Comparison of ENCODE assay signal across 26 cellular contexts in genomic region chr9:34684145-34684544, GRCh38. TPM values are rescaled to one million over a fixed set of nuclear protein-coding genes. Genes with fewer than 3 reads are reported as not detected.
A peak's percentile ranks its signal among the peaks of the same experiment; 100 is the strongest.
DNase-seq lines count a peak whose midpoint lies in the region; ATAC-seq, FAIRE-seq and TF ChIP-seq lines count a peak whose summit lies in the region.
"Had no signal": no experiment of that assay in that cellular context is flagged by ENCODE, and none has a peak within 500 bp of the region (broad histone marks: within the 10 kb centered on the region; RNA-seq: fewer than 3 reads in every experiment).

No MANE protein-coding gene starts in this region.

- no peak overlapping the region for H3K27ac Mint-ChIP-seq in activated naive CD4-positive, alpha-beta T cell treated with anti-CD3 and anti-CD28 coated beads for 36 hours
- no peak overlapping the region for H3K27ac Mint-ChIP-seq in activated naive CD4-positive, alpha-beta T cell treated with anti-CD3 and anti-CD28 coated beads, Interleukin-2, amount 10 ng/mL, durations not matched to agents 7 days and 5 days
- H3K27ac Mint-ChIP-seq in T-helper 17 cell = no peak overlapping the region
- H3K27ac Mint-ChIP-seq: activated T-helper 2 cell treated with anti-CD3 and anti-CD28 coated beads, Interferon-gamma antibody, Interleukin-2, Interleukin-4, amounts not matched to agents 10 μg/mL and 5 μg/mL and 100 μg/mL, durations not matched to agents 14 hours and 24 hours and 36 hours; immature natural killer cell; T-helper 1 cell treated with Interleukin-12 subunit alpha and Interleukin-12 subunit beta and Interleukin-4 antibody, amounts not matched to agents 30 μg/mL and 1 μg/mL, for 36 hours had no signal

- intact Hi-C loops in activated naive CD4-positive, alpha-beta T cell treated with anti-CD3 and anti-CD28 coated beads for 36 hours (cut with micrococcal nuclease) = loop anchor here (1.0 kb wide), 2 partner anchors 20 to 38 kb away; partner anchors contain the start of gene GALT
- intact Hi-C loops in head of caudate nucleus (cut with DNase I) = no loop called here

- ATAC-seq in T-helper 17 cell (peak; percentile 50), HG03565 (IDR thresholded peaks at IDR 0.05; ENCODE audit: unreplicated experiment) (no peak)
- ATAC-seq: esophagus mucosa had no signal

- no peaks in the 10 kb centered on the region for H3K27me3 ChIP-seq in bronchial epithelial cell (ENCODE audit: control insufficient read depth, insufficient read depth, low read length)
- H3K27me3 ChIP-seq: neutrophil, upper lobe of left lung had no signal

- no peaks in the 10 kb centered on the region for H3K36me3 Mint-ChIP-seq in activated naive CD4-positive, alpha-beta T cell treated with anti-CD3 and anti-CD28 coated beads for 36 hours (ENCODE audit: low read depth)
- no peaks in the 10 kb centered on the region for H3K36me3 Mint-ChIP-seq in activated naive CD4-positive, alpha-beta T cell treated with anti-CD3 and anti-CD28 coated beads, Interleukin-2, amount 10 ng/mL, durations not matched to agents 7 days and 5 days
- no peaks in the 10 kb centered on the region for H3K36me3 Mint-ChIP-seq in T-helper 17 cell (ENCODE audit: low read depth)

- no peaks in the 10 kb centered on the region for H3K9me3 ChIP-seq in T-helper 17 cell (ENCODE audit: control insufficient read depth, low read length, poor library complexity, severe bottlenecking)
- H3K9me3 ChIP-seq: neutrophil, upper lobe of left lung had no signal

- peak; percentile 81 for FAIRE-seq in bronchial epithelial cell (lab: Jason Lieb, UNC)

- peak; percentile 75 for DNase-seq in activated naive CD4-positive, alpha-beta T cell treated with anti-CD3 and anti-CD28 coated beads for 36 hours
- no peak for DNase-seq in activated naive CD4-positive, alpha-beta T cell treated with anti-CD3 and anti-CD28 coated beads, Interleukin-2, amount 10 ng/mL, durations not matched to agents 7 days and 5 days
- DNase-seq in T-helper 17 cell (no peak), bronchial epithelial cell (ENCODE audit: low read depth) (no peak), head of caudate nucleus (no peak), glomerular visceral epithelial cell (ENCODE audit: extremely low spot score) (no peak)
- DNase-seq in stimulated activated CD8-positive, alpha-beta memory T cell treated with anti-CD3 and anti-CD28 coated beads, Interleukin-4, amount 100 ng/mL, for 48 hours = peak; percentile 51
- DNase-seq: amniotic stem cell, cortex of kidney, foreskin melanocyte, hippocampal formation, immature natural killer cell, mesenchymal stem cell, NCI-H1092, NCI-H187 treated with DMSO at 0.1 percent for 48 hours, NCI-H2227 treated with DMSO at 0.1 percent for 48 hours, NCI-H748 treated with DMSO at 0.1 percent for 48 hours, upper lobe of left lung had no signal

- no peak overlapping the region for H3K4me3 Mint-ChIP-seq in activated naive CD4-positive, alpha-beta T cell treated with anti-CD3 and anti-CD28 coated beads for 36 hours
- no peak overlapping the region for H3K4me3 Mint-ChIP-seq in activated naive CD4-positive, alpha-beta T cell treated with anti-CD3 and anti-CD28 coated beads, Interleukin-2, amount 10 ng/mL, durations not matched to agents 7 days and 5 days
- H3K4me3 Mint-ChIP-seq in T-helper 17 cell = no peak overlapping the region
- H3K4me3 Mint-ChIP-seq: immature natural killer cell; T-helper 1 cell treated with Interleukin-12 subunit alpha and Interleukin-12 subunit beta and Interleukin-4 antibody, amounts not matched to agents 30 μg/mL and 1 μg/mL, for 36 hours had no signal

- H3K4me3 ChIP-seq in bronchial epithelial cell (ENCODE audit: low read depth, low read length) = no peak overlapping the region
- H3K4me3 ChIP-seq: SK-N-MC, upper lobe of left lung had no signal

- no peaks in the 10 kb centered on the region for H3K27me3 Mint-ChIP-seq in activated naive CD4-positive, alpha-beta T cell treated with anti-CD3 and anti-CD28 coated beads for 36 hours (ENCODE audit: low read depth)
- H3K27me3 Mint-ChIP-seq in activated naive CD4-positive, alpha-beta T cell treated with anti-CD3 and anti-CD28 coated beads, Interleukin-2, amount 10 ng/mL, durations not matched to agents 7 days and 5 days = peaks cover 13% of the 10 kb centered on the region
- peaks cover 12% of the 10 kb centered on the region for H3K27me3 Mint-ChIP-seq in T-helper 17 cell

- H3K36me3 ChIP-seq in bronchial epithelial cell (ENCODE audit: control insufficient read depth, insufficient read depth, low read length) = peaks cover 2% of the 10 kb centered on the region

- TF ChIP-seq CTCF in bronchial epithelial cell (IDR thresholded peaks at IDR 0.05; ENCODE audit: insufficient read depth, low read length, severe bottlenecking) = no peak

- CTCF ChIA-PET in activated naive CD4-positive, alpha-beta T cell treated with anti-CD3 and anti-CD28 coated beads for 36 hours (lab: Charles Lee) = interaction anchor here (0.6 to 1.2 kb wide), 3 partner anchors 9 to 18 kb away, joined by 3 to 7 read pairs (median 6); no protein-coding TSS in a partner anchor
- CTCF ChIA-PET in activated naive CD4-positive, alpha-beta T cell treated with anti-CD3 and anti-CD28 coated beads, Interleukin-2, amount 10 ng/mL, durations not matched to agents 7 days and 5 days (lab: Charles Lee) = interaction anchor here (1.2 to 4.4 kb wide), 2 partner anchors 8 to 17 kb away, joined by 3 to 27 read pairs; no protein-coding TSS in a partner anchor

- no peaks in the 10 kb centered on the region for H3K9me3 Mint-ChIP-seq in activated naive CD4-positive, alpha-beta T cell treated with anti-CD3 and anti-CD28 coated beads for 36 hours
- H3K9me3 Mint-ChIP-seq in activated naive CD4-positive, alpha-beta T cell treated with anti-CD3 and anti-CD28 coated beads, Interleukin-2, amount 10 ng/mL, durations not matched to agents 7 days and 5 days = no peaks in the 10 kb centered on the region
- H3K9me3 Mint-ChIP-seq: activated T-helper 2 cell treated with anti-CD3 and anti-CD28 coated beads, Interferon-gamma antibody, Interleukin-2, Interleukin-4, amounts not matched to agents 10 μg/mL and 5 μg/mL and 100 μg/mL, durations not matched to agents 14 hours and 24 hours and 36 hours; immature natural killer cell; T-helper 1 cell treated with Interleukin-12 subunit alpha and Interleukin-12 subunit beta and Interleukin-4 antibody, amounts not matched to agents 30 μg/mL and 1 μg/mL, for 36 hours had no signal

- peaks cover 9% of the 10 kb centered on the region for H3K4me1 Mint-ChIP-seq in activated naive CD4-positive, alpha-beta T cell treated with anti-CD3 and anti-CD28 coated beads for 36 hours (ENCODE audit: low read depth)
- H3K4me1 Mint-ChIP-seq in activated naive CD4-positive, alpha-beta T cell treated with anti-CD3 and anti-CD28 coated beads, Interleukin-2, amount 10 ng/mL, durations not matched to agents 7 days and 5 days = no peaks in the 10 kb centered on the region
- peaks cover 8% of the 10 kb centered on the region for H3K4me1 Mint-ChIP-seq in T-helper 17 cell

RNA-seq across cellular contexts. Expression of gene CCL19, which starts 6.9 kb away (rescaled TPM):
- not detected for total RNA-seq in activated naive CD4-positive, alpha-beta T cell treated with anti-CD3 and anti-CD28 coated beads for 36 hours
- total RNA-seq in T-helper 17 cell (not detected), bronchial epithelial cell (not detected in 2 replicates)
- total RNA-seq: activated T-helper 2 cell treated with anti-CD3 and anti-CD28 coated beads, Interferon-gamma antibody, Interleukin-2, Interleukin-4, amounts not matched to agents 10 μg/mL and 5 μg/mL and 100 μg/mL, durations not matched to agents 14 hours and 24 hours and 36 hours; Daoy; myocyte had no signal

RNA-seq across cellular contexts. Expression of gene CCL27, which starts 21.7 kb away (rescaled TPM):
- under 1 TPM in 1 of 2 experiments, not detected in 1; 0.69 TPM for total RNA-seq in activated naive CD4-positive, alpha-beta T cell treated with anti-CD3 and anti-CD28 coated beads for 36 hours
- not detected for total RNA-seq in T-helper 17 cell
- 0.26 TPM in 1 of 2 replicates, not detected in the other for total RNA-seq in bronchial epithelial cell
- total RNA-seq: Daoy, myocyte had no signal

RNA-seq across cellular contexts. Expression of gene CCL21, which starts 25.8 kb away (rescaled TPM):
- not detected for total RNA-seq in activated naive CD4-positive, alpha-beta T cell treated with anti-CD3 and anti-CD28 coated beads for 36 hours
- not detected for total RNA-seq in T-helper 17 cell
- total RNA-seq in bronchial epithelial cell = not detected in 2 replicates
- total RNA-seq: activated T-helper 2 cell treated with anti-CD3 and anti-CD28 coated beads, Interferon-gamma antibody, Interleukin-2, Interleukin-4, amounts not matched to agents 10 μg/mL and 5 μg/mL and 100 μg/mL, durations not matched to agents 14 hours and 24 hours and 36 hours; Daoy; myocyte had no signal

RNA-seq across cellular contexts. Expression of gene IL11RA, which starts 32.2 kb away (rescaled TPM):
- total RNA-seq in activated naive CD4-positive, alpha-beta T cell treated with anti-CD3 and anti-CD28 coated beads for 36 hours = 10 to 100 TPM; 12.1 to 13.0 TPM
- total RNA-seq in T-helper 17 cell (100 to 1,000 TPM; 168 to 195 TPM), bronchial epithelial cell (0.79 and 1.0 TPM in 2 replicates)

RNA-seq across cellular contexts. Expression of gene GALT, which starts 37.7 kb away (rescaled TPM):
- 10 to 100 TPM; 42.0 to 44.6 TPM for total RNA-seq in activated naive CD4-positive, alpha-beta T cell treated with anti-CD3 and anti-CD28 coated beads for 36 hours
- 100 to 1,000 TPM; 155 to 208 TPM for total RNA-seq in T-helper 17 cell
- 11.3 and 13.6 TPM in 2 replicates for total RNA-seq in bronchial epithelial cell

Comparison
In these comparisons a context has a peak if more than half of its experiments do, and no peak if none do; other contexts are left out.
1. DNase-seq: peak in activated naive CD4-positive, alpha-beta T cell treated with anti-CD3 and anti-CD28 coated beads for 36 hours (single experiment) and stimulated activated CD8-positive, alpha-beta memory T cell treated with anti-CD3 and anti-CD28 coated beads, Interleukin-4, amount 100 ng/mL, for 48 hours (single experiment); none in activated naive CD4-positive, alpha-beta T cell treated with anti-CD3 and anti-CD28 coated beads, Interleukin-2, amount 10 ng/mL, durations not matched to agents 7 days and 5 days (single experiment), T-helper 17 cell (0 of 3), bronchial epithelial cell (single experiment), head of caudate nucleus (0 of 42) and glomerular visceral epithelial cell (single experiment).